16 cellular contexts compared by ENCODE assay signal in genomic region chr9:111350556-111350955, GRCh38. TPM values are rescaled to one million over a fixed set of nuclear protein-coding genes. Genes with fewer than 3 reads are reported as not detected.
A peak's percentile ranks its signal among the peaks of the same experiment; 100 is the strongest.
DNase-seq lines count a peak whose midpoint lies in the region; ATAC-seq and TF ChIP-seq lines count a peak whose summit lies in the region.
"Had no signal": no experiment of that assay in that cellular context is flagged by ENCODE, and none has a peak within 500 bp of the region (broad histone marks: within the 10 kb centered on the region; RNA-seq: fewer than 3 reads in every experiment).

No MANE protein-coding gene starts in this region.

- H3K4me1 ChIP-seq in ACC112 (ENCODE audit: control insufficient read depth, insufficient read depth, low read length, unreplicated experiment) (peaks cover 24% of the 10 kb centered on the region), PC-3 (ENCODE audit: insufficient read depth, low read length) (peaks cover 31% of the 10 kb centered on the region), osteoblast (ENCODE audit: insufficient read depth, low read length) (peaks cover 6% of the 10 kb centered on the region)
- H3K4me1 ChIP-seq: BE2C, HAP-1 had no signal

- peaks cover 0 to 5% of the 10 kb centered on the region in 2 donors for H3K9me3 Mint-ChIP-seq in stimulated activated naive CD8-positive, alpha-beta T cell treated with anti-CD3 and anti-CD28 coated beads, Interleukin-15, amount 100 ng/mL, for 72 hours
- H3K9me3 Mint-ChIP-seq: HFFc6 had no signal

- BruUV-seq in PC-3 (replicated peaks; lab: Mats Ljungman, UMichigan) = no TSS peak

- H3K9me2 ChIP-seq in PC-3 (replicated peaks; ENCODE audit: low read length) = no peaks in the 10 kb centered on the region

- H3K9me3 ChIP-seq in PC-3 (ENCODE audit: low read length) (no peaks in the 10 kb centered on the region), osteoblast (ENCODE audit: low read depth, low read length) (no peaks in the 10 kb centered on the region), T-helper 17 cell (ENCODE audit: control insufficient read depth, low read length, poor library complexity, severe bottlenecking) (no peaks in the 10 kb centered on the region)
- H3K9me3 ChIP-seq: BE2C, HAP-1 had no signal

- POLR2A ChIA-PET in PC-3 (lab: Charles Lee; ENCODE audit: unreplicated experiment) = no interaction called here

- peak overlapping the region; percentile 13; the same call in 1 of the 2 replicates for H3K27ac ChIP-seq in ACC112 (ENCODE audit: low read depth, low read length)
- H3K27ac ChIP-seq in PC-3 (ENCODE audit: low read length) = peak overlapping the region; percentile 98
- no peak overlapping the region for H3K27ac ChIP-seq in osteoblast (ENCODE audit: low read depth, low read length)
- H3K27ac ChIP-seq: C4-2B, HL-60 had no signal

- H3K79me2 ChIP-seq in ACC112 (ENCODE audit: control insufficient read depth, insufficient read depth, low read length, unreplicated experiment) (no peaks in the 10 kb centered on the region), PC-3 (ENCODE audit: low read length) (no peaks in the 10 kb centered on the region), osteoblast (ENCODE audit: insufficient read depth, low read length) (no peaks in the 10 kb centered on the region)

- H3K27me3 ChIP-seq in ACC112 (ENCODE audit: insufficient read depth, low read length) (no peaks in the 10 kb centered on the region), PC-3 (ENCODE audit: low read length) (no peaks in the 10 kb centered on the region), osteoblast (ENCODE audit: insufficient read depth, low read length) (no peaks in the 10 kb centered on the region)
- H3K27me3 ChIP-seq: BE2C had no signal

- peak overlapping the region; percentile 52 for H3K4me2 ChIP-seq in PC-3 (ENCODE audit: low read length)
- H3K4me2 ChIP-seq in osteoblast (ENCODE audit: insufficient read depth, low read length) = no peak overlapping the region

- no peak overlapping the region for H3K4me3 Mint-ChIP-seq in T-helper 17 cell
- no peak overlapping the region for H3K4me3 Mint-ChIP-seq in stimulated activated naive CD8-positive, alpha-beta T cell treated with anti-CD3 and anti-CD28 coated beads, Interleukin-15, amount 100 ng/mL, for 72 hours
- H3K4me3 Mint-ChIP-seq: CD4-positive, alpha-beta memory T cell; HFFc6 had no signal

- H3K9ac ChIP-seq in PC-3 (ENCODE audit: low read length) = peak overlapping the region; percentile 52

- no peaks in the 10 kb centered on the region for H3K27me3 Mint-ChIP-seq in T-helper 17 cell
- H3K27me3 Mint-ChIP-seq in stimulated activated naive CD8-positive, alpha-beta T cell treated with anti-CD3 and anti-CD28 coated beads, Interleukin-15, amount 100 ng/mL, for 72 hours = peaks cover 6% of the 10 kb centered on the region

- H2AFZ ChIP-seq in ACC112 (ENCODE audit: low read length, unreplicated experiment) = no peak overlapping the region
- H2AFZ ChIP-seq in PC-3 (ENCODE audit: low read length) = no peak overlapping the region
- H2AFZ ChIP-seq in osteoblast (ENCODE audit: low read length) = no peak overlapping the region

- TF ChIP-seq CTCF in PC-3 (conservative IDR thresholded peaks at IDR 0.05; ENCODE audit: low read depth, low read length) (no peak), epithelial cell of esophagus (IDR thresholded peaks at IDR 0.05; ENCODE audit: insufficient read depth, low read depth, low read length, missing control alignments) (no peak), osteoblast (IDR thresholded peaks at IDR 0.05; ENCODE audit: extremely low read depth, low read depth, low read length) (no peak)

- H3F3A ChIP-seq in PC-3 (ENCODE audit: low read length, unreplicated experiment) = peaks cover 18% of the 10 kb centered on the region

- H3K4me3 ChIP-seq in ACC112 (ENCODE audit: low read depth, low read length) (no peak overlapping the region), PC-3 (ENCODE audit: low read length) (no peak overlapping the region), epithelial cell of esophagus (ENCODE audit: low read length) (no peak overlapping the region), osteoblast (ENCODE audit: insufficient read depth, low read length) (no peak overlapping the region)
- H3K4me3 ChIP-seq: HAP-1 had no signal

- ATAC-seq in PC-3 = 0 out of 2 replicates have a peak, but pooled peaks have one; percentile 5
- no peak for ATAC-seq in GM18909 (IDR thresholded peaks at IDR 0.05; ENCODE audit: poor library complexity, unreplicated experiment)
- ATAC-seq in T-helper 17 cell = no peak
- ATAC-seq in stimulated activated naive CD8-positive, alpha-beta T cell treated with anti-CD3 and anti-CD28 coated beads, Interleukin-15, amount 100 ng/mL, for 72 hours = no peak

- CTCF ChIA-PET in PC-3 (lab: Charles Lee) = no interaction called here

- no peak overlapping the region for H3K27ac Mint-ChIP-seq in T-helper 17 cell
- no peak overlapping the region for H3K27ac Mint-ChIP-seq in stimulated activated naive CD8-positive, alpha-beta T cell treated with anti-CD3 and anti-CD28 coated beads, Interleukin-15, amount 100 ng/mL, for 72 hours
- H3K27ac Mint-ChIP-seq: CD4-positive, alpha-beta memory T cell; HFFc6 had no signal

- peak; percentile 73 for DNase-seq in PC-3
- DNase-seq in epithelial cell of esophagus (ENCODE audit: low read depth) = peak; percentile 16
- peak; percentile 31 for DNase-seq in osteoblast (ENCODE audit: insufficient read length, low spot score, missing footprints)
- no peak for DNase-seq in T-helper 17 cell
- no peak for DNase-seq in stimulated activated naive CD8-positive, alpha-beta T cell treated with anti-CD3 and anti-CD28 coated beads, Interleukin-15, amount 100 ng/mL, for 72 hours
- DNase-seq: 8988T; BE2C; CD4-positive, alpha-beta memory T cell; DMS79; HFFc6 had no signal

- no peaks in the 10 kb centered on the region for H3K36me3 Mint-ChIP-seq in T-helper 17 cell (ENCODE audit: low read depth)
- H3K36me3 Mint-ChIP-seq: CD4-positive, alpha-beta memory T cell had no signal

- H3K36me3 ChIP-seq in ACC112 (ENCODE audit: insufficient read depth, low read length) (no peaks in the 10 kb centered on the region; the same call in 1 of the 2 replicates), PC-3 (ENCODE audit: low read depth, low read length) (no peaks in the 10 kb centered on the region), osteoblast (ENCODE audit: insufficient read depth, low read length) (no peaks in the 10 kb centered on the region)
- H3K36me3 ChIP-seq: BE2C, HAP-1 had no signal

- H3K4me1 Mint-ChIP-seq in T-helper 17 cell = no peaks in the 10 kb centered on the region
- H3K4me1 Mint-ChIP-seq in stimulated activated naive CD8-positive, alpha-beta T cell treated with anti-CD3 and anti-CD28 coated beads, Interleukin-15, amount 100 ng/mL, for 72 hours = no peaks in the 10 kb centered on the region
- H3K4me1 Mint-ChIP-seq: CD4-positive, alpha-beta memory T cell had no signal

- H4K20me1 ChIP-seq in PC-3 (ENCODE audit: low read length) (no peaks in the 10 kb centered on the region), osteoblast (ENCODE audit: insufficient read depth, low read length) (no peaks in the 10 kb centered on the region)

- intact Hi-C loops in PC-3 (cut with micrococcal nuclease) = no loop called here

RNA-seq across cellular contexts. Expression of gene OR2K2, which starts 20.5 kb away (rescaled TPM):
- 0.26 TPM in 1 of 2 replicates, not detected in the other for total RNA-seq in PC-3 (2014; rRNA removed)
- total RNA-seq in osteoblast = under 0.01 TPM in 1 of 2 replicates, not detected in the other
- total RNA-seq in T-helper 17 cell = not detected
- total RNA-seq: CD4-positive, alpha-beta memory T cell; H1; HFFc6 had no signal

Comparison
In these comparisons a context has a peak if more than half of its experiments do, and no peak if none do; other contexts are left out.
1. DNase-seq: peak in PC-3 (single experiment), epithelial cell of esophagus (single experiment) and osteoblast (single experiment); none in T-helper 17 cell (0 of 3) and stimulated activated naive CD8-positive, alpha-beta T cell treated with anti-CD3 and anti-CD28 coated beads, Interleukin-15, amount 100 ng/mL, for 72 hours (0 of 2).